Comparison of ENCODE assay signal across 2 cellular contexts in genomic region chr17:73175962-73176565, GRCh38.
TF ChIP-seq lines count a peak whose summit lies in the region.

No MANE protein-coding gene starts in this region.

TF ChIP-seq in HEK293, 187 proteins besides CTCF, POLR2A, EP300 and RAD21:
- TF ChIP-seq PBX3 (CRISPR knock-in tag; IDR thresholded peaks at IDR 0.05) (no peak), ZNF660 (tag by site-specific recombination; IDR thresholded peaks at IDR 0.05) (0 out of 2 replicates have a peak, but pooled peaks have one; percentile 54), ZNF23 (tag by site-specific recombination; IDR thresholded peaks at IDR 0.05; ENCODE audit: borderline replicate concordance) (no peak)
TF ChIP-seq in HEK293: peak in this region for 1.

TF ChIP-seq in H1, 55 proteins besides CTCF, POLR2A, EP300 and RAD21 (continued from another document):
- no peak for TF ChIP-seq KDM4A (IDR thresholded peaks at IDR 0.05; ENCODE audit: low read depth, low read length, severe bottlenecking)
TF ChIP-seq in H1: peak in this region for 1.
